In the genomic region with DNA sequence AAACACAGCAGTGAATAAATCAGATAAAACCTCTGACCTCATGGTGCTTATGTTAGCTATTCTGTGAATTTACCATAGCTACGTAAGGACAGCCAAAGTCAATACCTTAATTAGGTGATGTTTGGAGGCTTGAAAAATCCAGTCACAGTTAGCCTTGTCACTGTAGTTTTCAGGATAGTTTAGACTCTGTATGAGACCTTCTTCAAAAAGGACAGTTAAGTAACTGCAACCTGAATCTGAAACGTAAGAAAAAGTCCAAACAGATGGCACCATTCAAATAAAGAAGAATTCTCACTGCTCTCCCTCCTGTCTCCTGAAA, we compare ENCODE assay signal across 15 cellular contexts. TPM values are rescaled to one million over a fixed set of nuclear protein-coding genes. Genes with fewer than 3 reads are reported as not detected.
A peak's percentile ranks its signal among the peaks of the same experiment; 100 is the strongest.
DNase-seq lines count a peak whose midpoint lies in the region; ATAC-seq, FAIRE-seq and TF ChIP-seq lines count a peak whose summit lies in the region.
"Had no signal": no experiment of that assay in that cellular context is flagged by ENCODE, and none has a peak within 500 bp of the region (broad histone marks: within the 10 kb centered on the region; RNA-seq: fewer than 3 reads in every experiment).

No MANE protein-coding gene starts in this region.

- H3K4me1 Mint-ChIP-seq in chondrocyte (ENCODE audit: low read depth): peaks cover 10% of the 10 kb centered on the region
- H3K4me1 Mint-ChIP-seq: CD8-positive, alpha-beta memory T cell had no signal

- H3K4me3 Mint-ChIP-seq in chondrocyte (ENCODE audit: unreplicated experiment): no peak overlapping the region
- H3K4me3 Mint-ChIP-seq: CD8-positive, alpha-beta memory T cell; T-helper 17 cell had no signal

- no peaks in the 10 kb centered on the region for H3K9me3 Mint-ChIP-seq in chondrocyte (ENCODE audit: low read depth)
- H3K9me3 Mint-ChIP-seq: CD8-positive, alpha-beta memory T cell had no signal

- H3K36me3 Mint-ChIP-seq in chondrocyte (ENCODE audit: low read depth): no peaks in the 10 kb centered on the region
- H3K36me3 Mint-ChIP-seq: CD8-positive, alpha-beta memory T cell had no signal

- peak; percentile 8 for ATAC-seq in HG03280 (IDR thresholded peaks at IDR 0.05; ENCODE audit: unreplicated experiment)
- no peak for ATAC-seq in thoracic aorta (ENCODE audit: insufficient number of reproducible peaks, low FRiP score, low read depth)

- H3K4me3 ChIP-seq in thoracic aorta: no peak overlapping the region
- no peak overlapping the region for H3K4me3 ChIP-seq in coronary artery
- H3K4me3 ChIP-seq: K562, SJCRH30 had no signal

- H3K4me1 ChIP-seq in thoracic aorta (ENCODE audit: control insufficient read depth in 1 of 2, low read depth in 2 of 2): no peaks in the 10 kb centered on the region
- H3K4me1 ChIP-seq: BE2C, SJCRH30 had no signal

- TF ChIP-seq CTCF in chondrocyte (IDR thresholded peaks at IDR 0.05): peak; percentile 57
- TF ChIP-seq CTCF in thoracic aorta (IDR thresholded peaks at IDR 0.05): peak; percentile 19
- no peak for TF ChIP-seq CTCF in coronary artery (IDR thresholded peaks at IDR 0.05)

- H3K27me3 ChIP-seq in thoracic aorta (replicated peaks; ENCODE audit: insufficient read depth): no peaks in the 10 kb centered on the region
- H3K27me3 ChIP-seq: BE2C had no signal

- H3K27ac ChIP-seq in thoracic aorta: no peak overlapping the region
- no peak overlapping the region for H3K27ac ChIP-seq in coronary artery
- H3K27ac ChIP-seq: SJCRH30 had no signal

- no peaks in the 10 kb centered on the region for H3K36me3 ChIP-seq in thoracic aorta
- H3K36me3 ChIP-seq: BE2C, SJCRH30 had no signal

- DNase-seq in GM12891 (ENCODE audit: insufficient read length, low spot score) (no peak), chondrocyte (ENCODE audit: low spot score) (no peak), thoracic aorta (ENCODE audit: low spot score) (no peak), NOMO-1 treated with dmso at 0.1 percent for 144 hours (lab: John Stamatoyannopoulos, UW; ENCODE audit: unreplicated experiment) (no peak), coronary artery (ENCODE audit: low spot score) (no peak)
- DNase-seq in stimulated activated CD8-positive, alpha-beta memory T cell treated with anti-CD3 and anti-CD28 coated beads, Interleukin-4, amount 100 ng/mL, for 48 hours: no peak

- no peaks in the 10 kb centered on the region for H3K9me3 ChIP-seq in thoracic aorta
- H3K9me3 ChIP-seq: BE2C, SJCRH30 had no signal

- H3K27ac Mint-ChIP-seq in chondrocyte (ENCODE audit: unreplicated experiment): no peak overlapping the region
- H3K27ac Mint-ChIP-seq: CD8-positive, alpha-beta memory T cell had no signal

- no peak for TF ChIP-seq POLR2A in GM12891 (IDR thresholded peaks at IDR 0.05; ENCODE audit: low read depth, low read length)

- no peaks in the 10 kb centered on the region for H3K27me3 Mint-ChIP-seq in chondrocyte (ENCODE audit: low read depth)

- FAIRE-seq in GM12891 (lab: Jason Lieb, UNC): peak; percentile 20
- FAIRE-seq: D721Med had no signal

TF ChIP-seq in GM12891, 5 proteins besides CTCF, POLR2A, EP300 and RAD21:
- TF ChIP-seq POLR2AphosphoS5 (IDR thresholded peaks at IDR 0.05; ENCODE audit: low read depth, low read length) (no peak), PAX5 (IDR thresholded peaks at IDR 0.05; ENCODE audit: insufficient read depth, low read length, severe bottlenecking) (no peak), SPI1 (IDR thresholded peaks at IDR 0.05; ENCODE audit: low read depth, low read length) (no peak)

RNA-seq across cellular contexts. Expression of a gene that starts 11.4 kb away (rescaled TPM):
- not detected for polyA plus RNA-seq in GM12891 (2012; ENCODE audit: low read depth, missing spikeins)
- total RNA-seq in chondrocyte (0.67 to 1.2 TPM (median 0.92 TPM) in 3 replicates), thoracic aorta (1 to 10 TPM; 1.2 to 1.5 TPM)
- total RNA-seq: CD8-positive, alpha-beta memory T cell; K562; NCI-H460; RPMI7951; SJCRH30; T-helper 17 cell had no signal
- polyA plus RNA-seq: CD8-positive, alpha-beta memory T cell; K562 had no signal

RNA-seq across cellular contexts. Expression of a gene that starts 21.6 kb away (rescaled TPM):
- 31.3 TPM for polyA plus RNA-seq in GM12891 (2012; ENCODE audit: low read depth, missing spikeins)
- total RNA-seq in chondrocyte: 7.0 to 12.7 TPM (median 12.6 TPM) in 3 replicates
- total RNA-seq in thoracic aorta: 10 to 100 TPM; 12.6 to 21.3 TPM
- total RNA-seq: SJCRH30 had no signal
